ENCODE assay signal across 18 cellular contexts in genomic region chr11:125338435-125338834, GRCh38.
A peak's percentile ranks its signal among the peaks of the same experiment; 100 is the strongest.
DNase-seq lines count a peak whose midpoint lies in the region; ATAC-seq and TF ChIP-seq lines count a peak whose summit lies in the region.
"Had no signal": no experiment of that assay in that cellular context is flagged by ENCODE, and none has a peak within 500 bp of the region (broad histone marks: within the 10 kb centered on the region; RNA-seq: fewer than 3 reads in every experiment).

No MANE protein-coding gene starts in this region.

- H3K4me1 ChIP-seq in right cardiac atrium (ENCODE audit: control insufficient read depth, insufficient read depth, low read length), result no peaks in the 10 kb centered on the region
- H3K4me1 ChIP-seq in vagina, result peaks cover 17% of the 10 kb centered on the region

- TF ChIP-seq CTCF in brain (conservative IDR thresholded peaks at IDR 0.05), result no peak
- no peak for TF ChIP-seq CTCF in vagina (IDR thresholded peaks at IDR 0.05)

- no peak for TF ChIP-seq POLR2A in vagina (IDR thresholded peaks at IDR 0.05)

- H3K4me3 Mint-ChIP-seq in brain, result peak overlapping the region in 1 of 5 experiments; percentile 24
- H3K4me3 Mint-ChIP-seq: activated CD4-positive, alpha-beta memory T cell treated with anti-CD3 and anti-CD28 coated beads, Interleukin-2, amount 10 ng/mL, durations not matched to agents 7 days and 5 days; activated T-cell treated with anti-CD3 and anti-CD28 coated beads, Interleukin-2, amount 50 U/mL, for 4 hours; HFFc6; stimulated activated naive CD8-positive, alpha-beta T cell treated with anti-CD3 and anti-CD28 coated beads, Interleukin-15, Interleukin-2, amounts not matched to agents 100 ng/mL and 50 ng/mL, for 24 hours; T-helper 1 cell treated with Interleukin-12 subunit alpha and Interleukin-12 subunit beta and Interleukin-4 antibody, amounts not matched to agents 30 μg/mL and 1 μg/mL, for 36 hours had no signal

- H3K27me3 ChIP-seq in right cardiac atrium (ENCODE audit: control insufficient read depth, insufficient read depth), result no peaks in the 10 kb centered on the region
- H3K27me3 ChIP-seq in vagina, result no peaks in the 10 kb centered on the region
- H3K27me3 ChIP-seq: ovary had no signal

- H3K4me1 Mint-ChIP-seq in brain, result peaks cover 75% of the 10 kb centered on the region
- H3K4me1 Mint-ChIP-seq: activated CD4-positive, alpha-beta memory T cell treated with anti-CD3 and anti-CD28 coated beads, Interleukin-2, amount 10 ng/mL, durations not matched to agents 7 days and 5 days had no signal

- H3K27me3 Mint-ChIP-seq in brain, result no peaks in the 10 kb centered on the region

- DNase-seq in right cardiac atrium (no peak), sciatic nerve (ENCODE audit: low spot score) (peak; percentile 38), vagina (ENCODE audit: extremely low spot score in 2 of 2) (no peak), HUDEP-2 (lab: John Stamatoyannopoulos, UW; ENCODE audit: unreplicated experiment in 76 of 76) (no peak), SK-N-DZ (ENCODE audit: low spot score) (no peak)
- DNase-seq: activated CD4-positive, alpha-beta memory T cell treated with anti-CD3 and anti-CD28 coated beads, Interleukin-2, amount 10 ng/mL, durations not matched to agents 7 days and 5 days; activated naive CD4-positive, alpha-beta T cell treated with anti-CD3 and anti-CD28 coated beads, Interleukin-2, amount 50 U/mL, for 16 hours; activated T-cell treated with anti-CD3 and anti-CD28 coated beads, Interleukin-2, amount 50 U/mL, for 4 hours; COR-L47; HFFc6; midbrain; NCI-H446; SHP77 had no signal

- H3K36me3 Mint-ChIP-seq in brain, result peaks cover 4% of the 10 kb centered on the region

- peak overlapping the region in 4 of 5 experiments; percentile 21 to 68 (median 48) for H3K27ac Mint-ChIP-seq in brain
- H3K27ac Mint-ChIP-seq: activated CD4-positive, alpha-beta memory T cell treated with anti-CD3 and anti-CD28 coated beads, Interleukin-2, amount 10 ng/mL, durations not matched to agents 7 days and 5 days; HFFc6; stimulated activated naive CD8-positive, alpha-beta T cell treated with anti-CD3 and anti-CD28 coated beads, Interleukin-15, Interleukin-2, amounts not matched to agents 100 ng/mL and 50 ng/mL, for 24 hours; T-helper 1 cell treated with Interleukin-12 subunit alpha and Interleukin-12 subunit beta and Interleukin-4 antibody, amounts not matched to agents 30 μg/mL and 1 μg/mL, for 36 hours had no signal

- H3K9me3 ChIP-seq in right cardiac atrium (ENCODE audit: control insufficient read depth, low read length) (no peaks in the 10 kb centered on the region), vagina (no peaks in the 10 kb centered on the region)
- H3K9me3 ChIP-seq: ovary had no signal

- ATAC-seq in right cardiac atrium (peak; percentile 17 to 19), sciatic nerve (peak; percentile 4), HG02885 (IDR thresholded peaks at IDR 0.05; ENCODE audit: poor library complexity, unreplicated experiment) (no peak)
- ATAC-seq: activated T-cell treated with anti-CD3 and anti-CD28 coated beads, Interleukin-2, amount 50 U/mL, for 4 hours had no signal

- no peaks in the 10 kb centered on the region for H3K9me3 Mint-ChIP-seq in brain
- H3K9me3 Mint-ChIP-seq: activated CD4-positive, alpha-beta memory T cell treated with anti-CD3 and anti-CD28 coated beads, Interleukin-2, amount 10 ng/mL, durations not matched to agents 7 days and 5 days; activated T-cell treated with anti-CD3 and anti-CD28 coated beads, Interleukin-2, amount 50 U/mL, for 4 hours; HFFc6; stimulated activated naive CD8-positive, alpha-beta T cell treated with anti-CD3 and anti-CD28 coated beads, Interleukin-15, Interleukin-2, amounts not matched to agents 100 ng/mL and 50 ng/mL, for 24 hours; T-helper 1 cell treated with Interleukin-12 subunit alpha and Interleukin-12 subunit beta and Interleukin-4 antibody, amounts not matched to agents 30 μg/mL and 1 μg/mL, for 36 hours had no signal

- intact Hi-C loops in right cardiac atrium (cut with DNase I), result no loop called here
- intact Hi-C loops in sciatic nerve (cut with DNase I), result no loop called here
- intact Hi-C loops in vagina (cut with DNase I), result no loop called here

- no peak overlapping the region for H3K4me3 ChIP-seq in right cardiac atrium (ENCODE audit: low read length)
- H3K4me3 ChIP-seq in vagina, result no peak overlapping the region
- H3K4me3 ChIP-seq: ovary had no signal

- no peaks in the 10 kb centered on the region for H3K36me3 ChIP-seq in vagina
- H3K36me3 ChIP-seq: ovary had no signal

- whole genome bisulfite sequencing in right cardiac atrium, result 60% methylated on average over 4 of the region's 4 CpGs

- H3K27ac ChIP-seq in right cardiac atrium (ENCODE audit: low read length) (peak overlapping the region; percentile 84), vagina (peak overlapping the region; percentile 30)
- H3K27ac ChIP-seq: ovary had no signal
